Comparison of ENCODE assay signal across 13 cellular contexts in the genomic region with DNA sequence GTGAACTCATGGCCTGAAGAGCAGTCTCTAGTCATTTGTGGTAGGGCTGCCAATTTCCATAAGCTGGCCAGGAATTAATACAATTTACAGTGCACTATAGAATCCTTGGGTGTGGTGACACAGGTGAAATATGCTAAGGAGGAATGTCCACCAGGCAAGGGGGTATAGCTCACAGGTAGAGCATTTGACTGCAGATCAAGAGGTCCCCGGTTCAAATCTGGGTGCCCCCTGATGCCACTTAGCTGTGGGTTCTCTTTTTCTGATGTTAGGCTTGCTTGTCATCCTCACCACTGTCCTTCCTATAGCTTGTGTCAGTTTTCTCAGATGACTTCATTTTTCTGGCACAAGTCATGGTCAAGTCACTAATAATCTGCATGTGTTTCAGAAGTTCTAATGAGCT.
"Had no signal": no experiment of that assay in that cellular context is flagged by ENCODE, and none has a peak within 500 bp of the region (broad histone marks: within the 10 kb centered on the region; RNA-seq: fewer than 3 reads in every experiment).

No MANE protein-coding gene starts in this region.

- H3K4me2 ChIP-seq: smooth muscle cell had no signal

- H3K4me3 Mint-ChIP-seq: activated B cell treated with CpG ODN at 0.5 μM for 24 hours; activated naive CD4-positive, alpha-beta T cell treated with anti-CD3 and anti-CD28 coated beads, Interleukin-2, amount 50 U/mL, for 24 hours; neural crest cell; stimulated activated effector memory CD8-positive, alpha-beta T cell treated with anti-CD3 and anti-CD28 coated beads, Interleukin-12 subunit alpha, Interleukin-12 subunit beta, amount 100 ng/mL, for 72 hours had no signal

- H3K27ac ChIP-seq: adrenal gland, cardiac muscle cell, prostate gland, thyroid gland had no signal

- H3K9me3 Mint-ChIP-seq: activated naive CD4-positive, alpha-beta T cell treated with anti-CD3 and anti-CD28 coated beads, Interleukin-2, amount 50 U/mL, for 24 hours; stimulated activated effector memory CD8-positive, alpha-beta T cell treated with anti-CD3 and anti-CD28 coated beads, Interleukin-12 subunit alpha, Interleukin-12 subunit beta, amount 100 ng/mL, for 72 hours had no signal

- DNase-seq: activated B cell treated with CpG ODN at 0.5 μM for 24 hours; activated effector memory CD4-positive, alpha-beta T cell treated with anti-CD3 and anti-CD28 coated beads, Interleukin-2, amount 50 U/mL, for 16 hours; adrenal gland; islet precursor cell; right cardiac atrium; thyroid gland had no signal

- H3K36me3 Mint-ChIP-seq: activated naive CD4-positive, alpha-beta T cell treated with anti-CD3 and anti-CD28 coated beads, Interleukin-2, amount 50 U/mL, for 24 hours; stimulated activated effector memory CD8-positive, alpha-beta T cell treated with anti-CD3 and anti-CD28 coated beads, Interleukin-12 subunit alpha, Interleukin-12 subunit beta, amount 100 ng/mL, for 72 hours had no signal

- H3K4me1 ChIP-seq: adrenal gland, prostate gland, thyroid gland had no signal

- H3K27me3 ChIP-seq: adrenal gland, cardiac muscle cell, thyroid gland had no signal

- ATAC-seq: left lobe of liver; right cardiac atrium; stimulated activated effector memory CD8-positive, alpha-beta T cell treated with anti-CD3 and anti-CD28 coated beads, Interleukin-12 subunit alpha, Interleukin-12 subunit beta, amount 100 ng/mL, for 72 hours had no signal

- H3K36me3 ChIP-seq: adrenal gland, cardiac muscle cell, prostate gland, thyroid gland had no signal

- H3K9me3 ChIP-seq: adrenal gland, prostate gland, thyroid gland had no signal

- H3K4me1 Mint-ChIP-seq: activated B cell treated with CpG ODN at 0.5 μM for 24 hours; activated naive CD4-positive, alpha-beta T cell treated with anti-CD3 and anti-CD28 coated beads, Interleukin-2, amount 50 U/mL, for 24 hours; neural crest cell; stimulated activated effector memory CD8-positive, alpha-beta T cell treated with anti-CD3 and anti-CD28 coated beads, Interleukin-12 subunit alpha, Interleukin-12 subunit beta, amount 100 ng/mL, for 72 hours had no signal

- H3K27ac Mint-ChIP-seq: activated B cell treated with CpG ODN at 0.5 μM for 24 hours; activated naive CD4-positive, alpha-beta T cell treated with anti-CD3 and anti-CD28 coated beads, Interleukin-2, amount 50 U/mL, for 24 hours; stimulated activated effector memory CD8-positive, alpha-beta T cell treated with anti-CD3 and anti-CD28 coated beads, Interleukin-12 subunit alpha, Interleukin-12 subunit beta, amount 100 ng/mL, for 72 hours had no signal

- H3K4me3 ChIP-seq: adrenal gland, cardiac muscle cell, prostate gland, smooth muscle cell, thyroid gland had no signal
